Comparison of ENCODE assay signal across 27 cellular contexts in genomic region chr5:180283026-180283615, GRCh38. TPM values are rescaled to one million over a fixed set of nuclear protein-coding genes. Genes with fewer than 3 reads are reported as not detected.
DNase-seq lines count a peak whose midpoint lies in the region; ATAC-seq and TF ChIP-seq lines count a peak whose summit lies in the region.
"Had no signal": no experiment of that assay in that cellular context is flagged by ENCODE, and none has a peak within 500 bp of the region (broad histone marks: within the 10 kb centered on the region; RNA-seq: fewer than 3 reads in every experiment).

No MANE protein-coding gene starts in this region.

- CTCF ChIA-PET in PC-3 (lab: Charles Lee) = interaction anchor here (0.6 kb wide), 1 partner anchor 49 kb away, joined by 5 read pairs; no protein-coding TSS in a partner anchor

- TF ChIP-seq CTCF in PC-3 (conservative IDR thresholded peaks at IDR 0.05; ENCODE audit: low read depth, low read length) (no peak), cardiac fibroblast (IDR thresholded peaks at IDR 0.05; ENCODE audit: low read depth, low read length) (no peak), Peyer's patch (IDR thresholded peaks at IDR 0.05) (no peak)

- H3K4me3 ChIP-seq in PC-3 (ENCODE audit: low read length) (no peak overlapping the region), cardiac fibroblast (replicated peaks in 1 of 2; ENCODE audit: low read depth in 2 of 2, low read length in 2 of 2) (no peak overlapping the region), Peyer's patch (no peak overlapping the region)
- H3K4me3 ChIP-seq: K562, SJCRH30, vagina had no signal

- ATAC-seq in PC-3 (peak; percentile 74), GM18909 (IDR thresholded peaks at IDR 0.05; ENCODE audit: poor library complexity, unreplicated experiment) (no peak)
- ATAC-seq: HCT116; K562; left cardiac atrium; stimulated activated naive CD8-positive, alpha-beta T cell treated with anti-CD3 and anti-CD28 coated beads, Interleukin-15, amount 100 ng/mL, for 72 hours had no signal

- H3K9me2 ChIP-seq in PC-3 (replicated peaks; ENCODE audit: low read length) = no peaks in the 10 kb centered on the region

- H3K9me3 ChIP-seq in PC-3 (ENCODE audit: low read length) (no peaks in the 10 kb centered on the region), Peyer's patch (peaks cover 0 to 3% (median 0%) of the 10 kb centered on the region in 4 donors)
- H3K9me3 ChIP-seq: vagina had no signal

- peaks cover 52% of the 10 kb centered on the region for H3K79me2 ChIP-seq in PC-3 (ENCODE audit: low read length)

- H2AFZ ChIP-seq in PC-3 (ENCODE audit: low read length) = no peak overlapping the region

- H3F3A ChIP-seq in PC-3 (ENCODE audit: low read length, unreplicated experiment) = no peaks in the 10 kb centered on the region

- no peaks in the 10 kb centered on the region for H4K20me1 ChIP-seq in PC-3 (ENCODE audit: low read length)

- TF ChIP-seq POLR2A in Peyer's patch (IDR thresholded peaks at IDR 0.05) = no peak

- POLR2A ChIA-PET in PC-3 (lab: Charles Lee; ENCODE audit: unreplicated experiment) = no interaction called here

- peak; percentile 38 for DNase-seq in A172 (ENCODE audit: low spot score)
- peak; percentile 77 for DNase-seq in PC-3
- DNase-seq in cardiac fibroblast (ENCODE audit: low read depth in 2 of 2) = peak; percentile 44 to 52
- DNase-seq in left kidney (ENCODE audit: low read depth, low spot score) = peak; percentile 25
- no peak for DNase-seq in anterior cingulate cortex (lab: John Stamatoyannopoulos, UW)
- no peak for DNase-seq in Peyer's patch
- no peak for DNase-seq in hippocampal formation (lab: John Stamatoyannopoulos, UW)
- DNase-seq: activated CD4-positive, alpha-beta T cell treated with anti-CD3 and anti-CD28 coated beads, Interleukin-2, amount 50 U/mL, for 48 hours; activated naive CD4-positive, alpha-beta T cell treated with anti-CD3 and anti-CD28 coated beads, Interleukin-2, amount 50 U/mL, for 16 hours; aorta; CD8-positive, alpha-beta memory T cell; DMS53; effector CD4-positive, alpha-beta T cell; foreskin melanocyte; GDM1; left cardiac atrium; mesendoderm; NCI-H1105 treated with DMSO at 0.1 percent for 48 hours; NCI-H2029; NCI-H526 treated with DMSO at 0.1 percent for 48 hours; occipital lobe; SJCRH30; stimulated activated naive CD8-positive, alpha-beta T cell treated with anti-CD3 and anti-CD28 coated beads, Interleukin-15, amount 100 ng/mL, for 72 hours had no signal

- H3K4me1 ChIP-seq in PC-3 (ENCODE audit: insufficient read depth, low read length) (peaks cover 16% of the 10 kb centered on the region), Peyer's patch (no peaks in the 10 kb centered on the region)
- H3K4me1 ChIP-seq: SJCRH30, vagina had no signal

- H3K36me3 ChIP-seq in PC-3 (ENCODE audit: low read depth, low read length) = peaks cover 25% of the 10 kb centered on the region
- peaks cover 0 to 46% (median 0%) of the 10 kb centered on the region in 3 donors for H3K36me3 ChIP-seq in Peyer's patch

- H3K27me3 ChIP-seq in PC-3 (ENCODE audit: low read length) (no peaks in the 10 kb centered on the region), Peyer's patch (no peaks in the 10 kb centered on the region)
- H3K27me3 ChIP-seq: SJCRH30, vagina had no signal

- intact Hi-C loops in PC-3 (cut with micrococcal nuclease) = no loop called here

- peak overlapping the region; percentile 35; the same call in 1 of the 2 replicates for H3K4me2 ChIP-seq in PC-3 (ENCODE audit: low read length)

- no peak overlapping the region for H3K9ac ChIP-seq in PC-3 (ENCODE audit: low read length)

- peak overlapping the region; percentile 59 for H3K27ac ChIP-seq in PC-3 (ENCODE audit: low read length)
- no peak overlapping the region for H3K27ac ChIP-seq in Peyer's patch
- H3K27ac ChIP-seq: SJCRH30, vagina had no signal

- no TSS peak for BruUV-seq in PC-3 (replicated peaks; lab: Mats Ljungman, UMichigan)

RNA-seq across cellular contexts. Expression of gene MAPK9, which starts 8.8 kb away (rescaled TPM):
- 36.9 and 37.9 TPM in 2 replicates for total RNA-seq in A172 (2014; rRNA removed; shearing (Covaris generic))
- total RNA-seq in PC-3 (2014; rRNA removed) = 26.5 and 35.9 TPM in 2 replicates
- 10 to 100 TPM; 25.1 to 31.3 (median 28.8) TPM for total RNA-seq in Peyer's patch

Comparison
In these comparisons a context has a peak if more than half of its experiments do, and no peak if none do; other contexts are left out.
1. DNase-seq: peak in A172 (single experiment), PC-3 (single experiment), cardiac fibroblast (2 of 2) and left kidney (single experiment); none in anterior cingulate cortex (0 of 58), Peyer's patch (0 of 3) and hippocampal formation (0 of 2).